In the genomic region with DNA sequence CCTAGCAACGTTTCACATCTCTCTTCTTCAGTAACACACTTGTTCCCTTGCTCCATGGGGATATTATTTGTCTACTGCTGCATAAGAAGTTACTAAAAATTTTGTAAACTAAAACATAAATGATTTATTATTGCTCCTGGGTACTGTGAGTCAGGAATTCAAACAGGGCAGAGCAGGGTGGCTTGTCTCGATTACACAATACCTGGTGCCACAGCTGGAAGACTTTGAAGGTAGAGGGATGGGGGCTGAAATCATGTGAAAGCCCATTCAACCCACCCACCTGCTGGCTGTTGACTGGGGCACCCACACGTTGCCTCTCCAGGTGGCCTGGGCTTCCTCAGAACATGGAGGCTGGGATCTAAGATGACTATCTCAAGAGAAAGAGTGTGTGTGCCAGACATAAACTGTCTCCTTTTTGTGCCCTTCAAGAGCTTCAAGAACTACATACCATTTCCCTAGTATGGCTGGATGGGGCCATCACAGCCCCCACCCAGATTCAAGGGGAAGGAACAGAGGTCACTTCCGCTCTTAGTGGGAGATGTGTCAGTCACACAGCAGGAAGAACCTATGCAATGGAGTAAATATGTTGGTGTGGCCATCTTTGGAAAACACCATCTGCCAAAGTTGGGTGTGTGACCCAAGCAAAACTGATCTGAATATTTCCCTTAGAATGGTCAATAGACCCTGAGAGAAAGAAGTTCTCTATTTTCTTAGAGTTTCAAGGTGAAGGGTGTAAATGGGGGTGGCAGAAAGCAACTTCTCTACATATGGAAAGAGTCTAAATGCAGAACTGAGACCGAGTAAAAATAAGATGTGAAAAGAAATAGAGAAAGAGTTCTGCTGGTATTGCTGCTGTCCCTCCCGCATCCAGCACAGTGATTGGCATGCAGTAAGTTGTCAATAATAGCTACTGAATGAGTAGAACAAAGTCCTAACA, we compare ENCODE assay signal across 23 cellular contexts.
DNase-seq lines count a peak whose midpoint lies in the region; ATAC-seq and TF ChIP-seq lines count a peak whose summit lies in the region.
"Had no signal": no experiment of that assay in that cellular context is flagged by ENCODE, and none has a peak within 500 bp of the region (broad histone marks: within the 10 kb centered on the region; RNA-seq: fewer than 3 reads in every experiment).

No MANE protein-coding gene starts in this region.

- H3K4me2 ChIP-seq in OCI-LY7 (ENCODE audit: low read length): no peak overlapping the region
- H3K4me2 ChIP-seq: KMS-11 had no signal

- intact Hi-C loops in CD14-positive monocyte (cut with micrococcal nuclease) (no loop called here), esophagus muscularis mucosa (cut with DNase I) (no loop called here), OCI-LY7 (cut with micrococcal nuclease; ENCODE audit: unreplicated experiment) (no loop called here)

- H4K20me1 ChIP-seq in OCI-LY7 (ENCODE audit: insufficient read depth, low read length): no peaks in the 10 kb centered on the region

- H2AFZ ChIP-seq in OCI-LY7 (ENCODE audit: low read length): no peak overlapping the region

- no peaks in the 10 kb centered on the region for H3K9me2 ChIP-seq in OCI-LY7 (ENCODE audit: insufficient read depth, low read length)

- H3K9me3 ChIP-seq in esophagus muscularis mucosa: no peaks in the 10 kb centered on the region
- H3K9me3 ChIP-seq in OCI-LY7 (ENCODE audit: low read length): no peaks in the 10 kb centered on the region

- POLR2A ChIA-PET in OCI-LY7 (lab: Charles Lee): interaction anchor here (0.7 to 1.9 kb wide), 2 partner anchors 11 to 19 kb away, joined by 3 to 4 read pairs; no protein-coding TSS in a partner anchor

- H3K36me3 ChIP-seq in esophagus muscularis mucosa (no peaks in the 10 kb centered on the region), OCI-LY7 (ENCODE audit: insufficient read depth, low read length) (no peaks in the 10 kb centered on the region)

- ATAC-seq in GM21526 (IDR thresholded peaks at IDR 0.05; ENCODE audit: low FRiP score, unreplicated experiment): peak; percentile 78
- ATAC-seq: T-cell had no signal

- no peaks in the 10 kb centered on the region for H3K36me3 Mint-ChIP-seq in CD14-positive monocyte
- H3K36me3 Mint-ChIP-seq: activated naive CD8-positive, alpha-beta T cell treated with anti-CD3 and anti-CD28 coated beads, Interleukin-2, amount 10 ng/mL, durations not matched to agents 7 days and 5 days; brain; T-cell had no signal

- H3K79me2 ChIP-seq in OCI-LY7 (ENCODE audit: insufficient read depth, low read depth, low read length): no peaks in the 10 kb centered on the region

- CTCF ChIA-PET in OCI-LY7 (lab: Charles Lee; ENCODE audit: unreplicated experiment): no interaction called here

- H3K27ac ChIP-seq in esophagus muscularis mucosa (replicated peaks in 1 of 4): no peak overlapping the region
- H3K27ac ChIP-seq in OCI-LY7 (ENCODE audit: low read depth, low read length, poor library complexity, severe bottlenecking): no peak overlapping the region
- H3K27ac ChIP-seq: coronary artery, KMS-11 had no signal

- H3K4me1 ChIP-seq in esophagus muscularis mucosa (no peaks in the 10 kb centered on the region), OCI-LY7 (ENCODE audit: insufficient read depth, low read length, poor library complexity, severe bottlenecking) (no peaks in the 10 kb centered on the region)

- H3K27ac Mint-ChIP-seq in CD14-positive monocyte: peak overlapping the region in 6 of 7 donors; percentile 13 to 86 (median 78)
- H3K27ac Mint-ChIP-seq: activated CD4-positive, alpha-beta T cell treated with anti-CD3 and anti-CD28 coated beads, Interleukin-2, amount 10 ng/mL, durations not matched to agents 7 days and 5 days; activated naive CD8-positive, alpha-beta T cell treated with anti-CD3 and anti-CD28 coated beads, Interleukin-2, amount 10 ng/mL, durations not matched to agents 7 days and 5 days; brain; nephron progenitor cell; T-cell had no signal

- peaks cover 0 to 4% (median 0%) of the 10 kb centered on the region in 7 donors for H3K9me3 Mint-ChIP-seq in CD14-positive monocyte
- H3K9me3 Mint-ChIP-seq: activated CD4-positive, alpha-beta T cell treated with anti-CD3 and anti-CD28 coated beads, Interleukin-2, amount 10 ng/mL, durations not matched to agents 7 days and 5 days; nephron progenitor cell; T-cell had no signal

- peaks cover 18% of the 10 kb centered on the region for H3K4me1 Mint-ChIP-seq in CD14-positive monocyte
- H3K4me1 Mint-ChIP-seq: activated naive CD8-positive, alpha-beta T cell treated with anti-CD3 and anti-CD28 coated beads, Interleukin-2, amount 10 ng/mL, durations not matched to agents 7 days and 5 days; nephron progenitor cell; T-cell had no signal

- H3K4me3 ChIP-seq in esophagus muscularis mucosa: no peak overlapping the region
- no peak overlapping the region for H3K4me3 ChIP-seq in OCI-LY7 (ENCODE audit: low read depth, low read length, poor library complexity, severe bottlenecking)
- H3K4me3 ChIP-seq: coronary artery had no signal

- H3K4me3 Mint-ChIP-seq in CD14-positive monocyte: no peak overlapping the region
- H3K4me3 Mint-ChIP-seq: activated CD4-positive, alpha-beta T cell treated with anti-CD3 and anti-CD28 coated beads, Interleukin-2, amount 10 ng/mL, durations not matched to agents 7 days and 5 days; activated naive CD8-positive, alpha-beta T cell treated with anti-CD3 and anti-CD28 coated beads, Interleukin-2, amount 10 ng/mL, durations not matched to agents 7 days and 5 days; brain; nephron progenitor cell; T-cell had no signal

- no peaks in the 10 kb centered on the region for H3K27me3 ChIP-seq in esophagus muscularis mucosa

- TF ChIP-seq POLR2A in esophagus muscularis mucosa (IDR thresholded peaks at IDR 0.05; ENCODE audit: low read depth): no peak

- BruUV-seq in OCI-LY7 (replicated peaks; lab: Mats Ljungman, UMichigan): no TSS peak

- peaks cover 0 to 5% (median 2%) of the 10 kb centered on the region in 3 donors for H3K27me3 Mint-ChIP-seq in CD14-positive monocyte (ENCODE audit: low read depth in 3 of 3)

- TF ChIP-seq CTCF in CD14-positive monocyte (IDR thresholded peaks at IDR 0.05) (no peak), esophagus muscularis mucosa (IDR thresholded peaks at IDR 0.05) (no peak), OCI-LY7 (conservative IDR thresholded peaks at IDR 0.05; ENCODE audit: low read length) (no peak)

- no peak for TF ChIP-seq EP300 in esophagus muscularis mucosa (IDR thresholded peaks at IDR 0.05)

- DNase-seq in CD14-positive monocyte (ENCODE audit: low spot score) (peak; percentile 48), MV-4-11 (lab: John Stamatoyannopoulos, UW) (peak; percentile 85), esophagus muscularis mucosa (ENCODE audit: extremely low spot score) (peak; percentile 87), NCI-H748 (lab: John Stamatoyannopoulos, UW; ENCODE audit: unreplicated experiment) (no peak), OCI-LY7 (ENCODE audit: low spot score) (no peak), NCI-H187 treated with DMSO at 0.1 percent for 48 hours (lab: John Stamatoyannopoulos, UW) (no peak), NCI-H2171 (lab: John Stamatoyannopoulos, UW) (no peak)
- DNase-seq: activated CD4-positive, alpha-beta T cell treated with anti-CD3 and anti-CD28 coated beads, Interleukin-2, amount 10 ng/mL, durations not matched to agents 7 days and 5 days; activated naive CD8-positive, alpha-beta T cell treated with anti-CD3 and anti-CD28 coated beads, Interleukin-2, amount 10 ng/mL, durations not matched to agents 7 days and 5 days; C1 segment of cervical spinal cord; DMS 273 treated with DMSO at 0.1 percent for 48 hours; HCEC 1CT; mesenchymal stem cell; NCI-H1105; NCI-H510A treated with DMSO at 0.1 percent for 48 hours; nephron progenitor cell; posterior cingulate gyrus; SHP77; T-cell had no signal

- 78% methylated on average over 6 of the region's 6 CpGs for WGBS in esophagus muscularis mucosa

Comparison
In these comparisons a context has a peak if more than half of its experiments do, and no peak if none do; other contexts are left out.
1. DNase-seq: peak in CD14-positive monocyte (single experiment), MV-4-11 (single experiment) and esophagus muscularis mucosa (single experiment); none in NCI-H748 (single experiment), OCI-LY7 (single experiment), NCI-H187 treated with DMSO at 0.1 percent for 48 hours (single experiment) and NCI-H2171 (single experiment).